In genomic region chr7:152833074-152833974, GRCh38 we compare ENCODE assay signal across 8 cellular contexts.
DNase-seq lines count a peak whose midpoint lies in the region; ATAC-seq, FAIRE-seq and TF ChIP-seq lines count a peak whose summit lies in the region.
"Not testable (repeated sequence)": the region's sequence is repeated elsewhere in the genome, so short reads cannot be mapped to it uniquely, and the experiment has no call there.

No MANE protein-coding gene starts in this region.

- FAIRE-seq in TTC549 (lab: Jason Lieb, UNC): peak; percentile 54
- not testable (repeated sequence) for FAIRE-seq in keratinocyte (lab: Jason Lieb, UNC)

- dilution Hi-C loops in keratinocyte (cut with MboI; ENCODE audit: extremely low pct_ligation_motif_present, low sequenced_read_pairs): not testable (repeated sequence)

- in situ Hi-C loops in GM13977 (cut with MboI; ENCODE audit: low pct_unique_long_range_greater_than_20kb, low sequenced_read_pairs, unreplicated experiment): not testable (repeated sequence)

- not testable (repeated sequence) for H3K79me2 ChIP-seq in keratinocyte (ENCODE audit: control insufficient read depth, insufficient read depth, low read length)

- H3K27me3 ChIP-seq in keratinocyte (ENCODE audit: control insufficient read depth, extremely low read depth, insufficient read depth, low read length): not testable (repeated sequence)

- TF ChIP-seq CTCF in AG09309 (IDR thresholded peaks at IDR 0.05; ENCODE audit: control insufficient read depth, insufficient read depth, low read depth, low read length, missing control alignments) (peak; percentile 44), GM13977 (IDR thresholded peaks at IDR 0.05; ENCODE audit: extremely low read depth, insufficient read depth, missing control alignments) (peak; percentile 58), coronary artery (IDR thresholded peaks at IDR 0.05) (peak; percentile 22), keratinocyte (optimal IDR thresholded peaks at IDR 0.05 in 1 of 3, IDR thresholded peaks at IDR 0.05 in 1 of 3, conservative IDR thresholded peaks at IDR 0.05 in 1 of 3; ENCODE audit: extremely low read depth in 1 of 3, insufficient read depth in 2 of 3, low read length in 3 of 3) (peak; percentile 35 to 47 (median 40))

- H3K9ac ChIP-seq in keratinocyte (ENCODE audit: control insufficient read depth, extremely low read depth, insufficient read depth, low read length): not testable (repeated sequence)

- peak; percentile 58 for ATAC-seq in HG02943 (IDR thresholded peaks at IDR 0.05; ENCODE audit: low read depth, unreplicated experiment)

- H3K4me1 ChIP-seq in keratinocyte (ENCODE audit: control insufficient read depth, extremely low read depth, insufficient read depth, low read length): not testable (repeated sequence)

- not testable (repeated sequence) for H2AFZ ChIP-seq in keratinocyte (ENCODE audit: control insufficient read depth, low read length)

- H3K36me3 ChIP-seq in keratinocyte (ENCODE audit: control insufficient read depth in 2 of 2, extremely low read depth in 1 of 2, insufficient read depth in 2 of 2, low read length in 2 of 2): not testable (repeated sequence)

- not testable (repeated sequence) for H3K4me2 ChIP-seq in keratinocyte (ENCODE audit: control insufficient read depth, extremely low read depth, insufficient read depth, low read depth, low read length)

- not testable (repeated sequence) for H3K9me1 ChIP-seq in keratinocyte (ENCODE audit: control insufficient read depth, extremely low read depth, insufficient read depth, low read length)

- not testable (repeated sequence) for H3K9me3 ChIP-seq in keratinocyte (ENCODE audit: control insufficient read depth, low read depth, low read length)

- not testable (repeated sequence) for H4K20me1 ChIP-seq in keratinocyte (ENCODE audit: control insufficient read depth, extremely low read depth, insufficient read depth, low read length)

- not testable (repeated sequence) for H3K4me3 ChIP-seq in AG09309 (ENCODE audit: control insufficient read depth, low read depth, low read length); coronary artery; keratinocyte (ENCODE audit: control insufficient read depth in 2 of 3, extremely low read depth in 1 of 3, insufficient read depth in 2 of 3, low read depth in 1 of 3, low read length in 3 of 3)

- not testable (repeated sequence) for H3K27ac ChIP-seq in coronary artery; keratinocyte (ENCODE audit: control insufficient read depth, insufficient read depth, low read length)

- not testable (repeated sequence) for DNase-seq in AG09309 (ENCODE audit: low read depth); coronary artery (ENCODE audit: low spot score); keratinocyte (ENCODE audit: low read depth, low spot score)
- peak; percentile 24 for DNase-seq in GM13977 (ENCODE audit: low spot score)
- peak; percentile 46 for DNase-seq in NCI-H2107 treated with DMSO at 0.1 percent for 48 hours (lab: John Stamatoyannopoulos, UW; ENCODE audit: unreplicated experiment)
- DNase-seq in retina: peak; percentile 57
